40 cellular contexts compared by ENCODE assay signal in genomic region chr2:138095336-138095735, GRCh38.
"Had no signal": no experiment of that assay in that cellular context is flagged by ENCODE, and none has a peak within 500 bp of the region (broad histone marks: within the 10 kb centered on the region; RNA-seq: fewer than 3 reads in every experiment).

No MANE protein-coding gene starts in this region.

- H3K9me3 ChIP-seq: adrenal gland, ascending aorta, body of pancreas, breast epithelium had no signal

- H3K4me3 Mint-ChIP-seq: activated naive CD4-positive, alpha-beta T cell treated with anti-CD3 and anti-CD28 coated beads for 36 hours; activated naive CD4-positive, alpha-beta T cell treated with anti-CD3 and anti-CD28 coated beads, Interleukin-2, amount 10 ng/mL, durations not matched to agents 7 days and 5 days; activated naive CD4-positive, alpha-beta T cell treated with anti-CD3 and anti-CD28 coated beads, Interleukin-2, amount 50 U/mL, for 24 hours; activated naive CD8-positive, alpha-beta T cell; activated naive CD8-positive, alpha-beta T cell treated with anti-CD3 and anti-CD28 coated beads for 36 hours; activated naive CD8-positive, alpha-beta T cell treated with anti-CD3 and anti-CD28 coated beads, Interleukin-2, amount 10 ng/mL, durations not matched to agents 7 days and 5 days; activated naive CD8-positive, alpha-beta T cell treated with anti-CD3 and anti-CD28 coated beads, Interleukin-2, amount 50 U/mL, for 24 hours; activated T-cell treated with anti-CD3 and anti-CD28 coated beads, Interleukin-2, amount 50 U/mL, for 24 hours; activated T-cell treated with anti-CD3 and anti-CD28 coated beads, Interleukin-2, amount 50 U/mL, for 4 hours; activated T-cell treated with anti-CD3 and anti-CD28 coated beads, Interleukin-2, amount 50 U/mL, for 72 hours; activated T-helper 1 cell treated with anti-CD3 and anti-CD28 coated beads, Interleukin-12 subunit alpha, Interleukin-12 subunit beta, Interleukin-2, Interleukin-4 antibody, amounts not matched to agents 30 ng/mL and 10 ng/mL and 1 ng/mL, durations not matched to agents 14 hours and 24 hours and 36 hours; activated T-helper 17 cell treated with anti-CD3 and anti-CD28 coated beads, Interleukin-2, amount 50 U/mL, for 72 hours; brain; central memory CD8-positive, alpha-beta T cell had no signal

- H3K27ac Mint-ChIP-seq: activated naive CD4-positive, alpha-beta T cell treated with anti-CD3 and anti-CD28 coated beads for 36 hours; activated naive CD4-positive, alpha-beta T cell treated with anti-CD3 and anti-CD28 coated beads, Interleukin-2, amount 10 ng/mL, durations not matched to agents 7 days and 5 days; activated naive CD4-positive, alpha-beta T cell treated with anti-CD3 and anti-CD28 coated beads, Interleukin-2, amount 50 U/mL, for 24 hours; activated naive CD4-positive, alpha-beta T cell treated with anti-CD3 and anti-CD28 coated beads, Interleukin-2, amount 50 U/mL, for 72 hours; activated naive CD8-positive, alpha-beta T cell; activated naive CD8-positive, alpha-beta T cell treated with anti-CD3 and anti-CD28 coated beads for 36 hours; activated naive CD8-positive, alpha-beta T cell treated with anti-CD3 and anti-CD28 coated beads, Interleukin-2, amount 10 ng/mL, durations not matched to agents 7 days and 5 days; activated naive CD8-positive, alpha-beta T cell treated with anti-CD3 and anti-CD28 coated beads, Interleukin-2, amount 50 U/mL, for 24 hours; activated T-cell treated with anti-CD3 and anti-CD28 coated beads, Interleukin-2, amount 50 U/mL, for 24 hours; activated T-cell treated with anti-CD3 and anti-CD28 coated beads, Interleukin-2, amount 50 U/mL, for 72 hours; activated T-helper 1 cell treated with anti-CD3 and anti-CD28 coated beads, Interleukin-12 subunit alpha, Interleukin-12 subunit beta, Interleukin-2, Interleukin-4 antibody, amounts not matched to agents 30 ng/mL and 10 ng/mL and 1 ng/mL, durations not matched to agents 14 hours and 24 hours and 36 hours; activated T-helper 17 cell treated with anti-CD3 and anti-CD28 coated beads, Interleukin-2, amount 50 U/mL, for 72 hours; activated T-helper 2 cell treated with anti-CD3 and anti-CD28 coated beads, Interferon-gamma antibody, Interleukin-2, Interleukin-4, amounts not matched to agents 10 μg/mL and 5 μg/mL and 100 μg/mL, durations not matched to agents 14 hours and 24 hours and 36 hours; brain had no signal

- H3K27ac ChIP-seq: adrenal gland, ascending aorta, body of pancreas, brain microvascular endothelial cell, breast epithelium, cardiac muscle cell had no signal

- H3K4me1 Mint-ChIP-seq: activated naive CD4-positive, alpha-beta T cell treated with anti-CD3 and anti-CD28 coated beads, Interleukin-2, amount 10 ng/mL, durations not matched to agents 7 days and 5 days; activated naive CD4-positive, alpha-beta T cell treated with anti-CD3 and anti-CD28 coated beads, Interleukin-2, amount 50 U/mL, for 24 hours; activated naive CD8-positive, alpha-beta T cell treated with anti-CD3 and anti-CD28 coated beads for 36 hours; activated naive CD8-positive, alpha-beta T cell treated with anti-CD3 and anti-CD28 coated beads, Interleukin-2, amount 10 ng/mL, durations not matched to agents 7 days and 5 days; activated naive CD8-positive, alpha-beta T cell treated with anti-CD3 and anti-CD28 coated beads, Interleukin-2, amount 50 U/mL, for 24 hours; activated T-helper 17 cell treated with anti-CD3 and anti-CD28 coated beads, Interleukin-2, amount 50 U/mL, for 72 hours; brain; central memory CD8-positive, alpha-beta T cell had no signal

- H3K9me3 Mint-ChIP-seq: activated naive CD8-positive, alpha-beta T cell treated with anti-CD3 and anti-CD28 coated beads, Interleukin-2, amount 10 ng/mL, durations not matched to agents 7 days and 5 days; activated T-helper 2 cell treated with anti-CD3 and anti-CD28 coated beads, Interferon-gamma antibody, Interleukin-2, Interleukin-4, amounts not matched to agents 10 μg/mL and 5 μg/mL and 100 μg/mL, durations not matched to agents 14 hours and 24 hours and 36 hours had no signal

- H3K27me3 ChIP-seq: adrenal gland, ascending aorta, body of pancreas, brain microvascular endothelial cell, breast epithelium, cardiac muscle cell had no signal

- ATAC-seq: activated naive CD4-positive, alpha-beta T cell treated with anti-CD3 and anti-CD28 coated beads, Interleukin-2, amount 50 U/mL, for 72 hours; activated naive CD8-positive, alpha-beta T cell treated with anti-CD3 and anti-CD28 coated beads, Interleukin-2, amount 50 U/mL, for 24 hours; activated T-cell treated with anti-CD3 and anti-CD28 coated beads, Interleukin-2, amount 50 U/mL, for 4 hours; activated T-cell treated with anti-CD3 and anti-CD28 coated beads, Interleukin-2, amount 50 U/mL, for 72 hours; activated T-helper 17 cell treated with anti-CD3 and anti-CD28 coated beads, Interleukin-2, amount 50 U/mL, for 72 hours; body of pancreas had no signal

- H3K36me3 ChIP-seq: adrenal gland, ascending aorta, brain microvascular endothelial cell, breast epithelium, cardiac muscle cell had no signal

- H3K27me3 Mint-ChIP-seq: activated naive CD4-positive, alpha-beta T cell treated with anti-CD3 and anti-CD28 coated beads, Interleukin-2, amount 10 ng/mL, durations not matched to agents 7 days and 5 days; activated naive CD4-positive, alpha-beta T cell treated with anti-CD3 and anti-CD28 coated beads, Interleukin-2, amount 50 U/mL, for 24 hours; activated naive CD8-positive, alpha-beta T cell treated with anti-CD3 and anti-CD28 coated beads for 36 hours; activated naive CD8-positive, alpha-beta T cell treated with anti-CD3 and anti-CD28 coated beads, Interleukin-2, amount 10 ng/mL, durations not matched to agents 7 days and 5 days; activated naive CD8-positive, alpha-beta T cell treated with anti-CD3 and anti-CD28 coated beads, Interleukin-2, amount 50 U/mL, for 24 hours; activated T-cell treated with anti-CD3 and anti-CD28 coated beads, Interleukin-2, amount 50 U/mL, for 24 hours; activated T-helper 17 cell treated with anti-CD3 and anti-CD28 coated beads, Interleukin-2, amount 50 U/mL, for 72 hours; brain; central memory CD8-positive, alpha-beta T cell had no signal

- FAIRE-seq: astrocyte, bronchial epithelial cell had no signal

- H3K4me1 ChIP-seq: adrenal gland, ascending aorta, body of pancreas, breast epithelium had no signal

- DNase-seq: activated effector memory CD4-positive, alpha-beta T cell treated with anti-CD3 and anti-CD28 coated beads, Interleukin-2, amount 50 U/mL, for 16 hours; activated effector memory CD4-positive, alpha-beta T cell treated with Interleukin-2 at 50 U/mL for 16 hours; activated gamma-delta T cell; activated gamma-delta T cell treated with Interleukin-2 at 50 U/mL for 16 hours; activated naive CD4-positive, alpha-beta T cell; activated naive CD4-positive, alpha-beta T cell treated with anti-CD3 and anti-CD28 coated beads for 36 hours; activated naive CD4-positive, alpha-beta T cell treated with anti-CD3 and anti-CD28 coated beads, Interleukin-2, amount 10 ng/mL, durations not matched to agents 7 days and 5 days; activated naive CD4-positive, alpha-beta T cell treated with anti-CD3 and anti-CD28 coated beads, Interleukin-2, amount 50 U/mL, for 16 hours; activated naive CD4-positive, alpha-beta T cell treated with Interleukin-2 at 50 U/mL for 16 hours; activated naive CD8-positive, alpha-beta T cell treated with anti-CD3 and anti-CD28 coated beads for 36 hours; activated naive CD8-positive, alpha-beta T cell treated with anti-CD3 and anti-CD28 coated beads, Interleukin-2, amount 10 ng/mL, durations not matched to agents 7 days and 5 days; activated naive CD8-positive, alpha-beta T cell treated with anti-CD3 and anti-CD28 coated beads, Interleukin-2, amount 50 U/mL, for 24 hours; activated T-cell treated with anti-CD3 and anti-CD28 coated beads, Interleukin-2, amount 50 U/mL, for 1 hour; activated T-cell treated with anti-CD3 and anti-CD28 coated beads, Interleukin-2, amount 50 U/mL, for 24 hours; activated T-cell treated with anti-CD3 and anti-CD28 coated beads, Interleukin-2, amount 50 U/mL, for 4 hours; activated T-cell treated with anti-CD3 and anti-CD28 coated beads, Interleukin-2, amount 50 U/mL, for 48 hours; activated T-cell treated with anti-CD3 and anti-CD28 coated beads, Interleukin-2, amount 50 U/mL, for 72 hours; adrenal gland; amniotic stem cell; amygdala; anterior cingulate cortex; aorta; body of pancreas; brain microvascular endothelial cell; caudate nucleus; central memory CD4-positive, alpha-beta T cell; cerebellar nuclear complex had no signal

- H3K4me3 ChIP-seq: adrenal gland, ascending aorta, body of pancreas, breast epithelium, cardiac muscle cell had no signal

- H3K36me3 Mint-ChIP-seq: activated naive CD4-positive, alpha-beta T cell treated with anti-CD3 and anti-CD28 coated beads, Interleukin-2, amount 10 ng/mL, durations not matched to agents 7 days and 5 days; activated naive CD4-positive, alpha-beta T cell treated with anti-CD3 and anti-CD28 coated beads, Interleukin-2, amount 50 U/mL, for 24 hours; activated naive CD4-positive, alpha-beta T cell treated with anti-CD3 and anti-CD28 coated beads, Interleukin-2, amount 50 U/mL, for 72 hours; activated naive CD8-positive, alpha-beta T cell; activated naive CD8-positive, alpha-beta T cell treated with anti-CD3 and anti-CD28 coated beads for 36 hours; activated naive CD8-positive, alpha-beta T cell treated with anti-CD3 and anti-CD28 coated beads, Interleukin-2, amount 10 ng/mL, durations not matched to agents 7 days and 5 days; brain had no signal
